In the genomic region with DNA sequence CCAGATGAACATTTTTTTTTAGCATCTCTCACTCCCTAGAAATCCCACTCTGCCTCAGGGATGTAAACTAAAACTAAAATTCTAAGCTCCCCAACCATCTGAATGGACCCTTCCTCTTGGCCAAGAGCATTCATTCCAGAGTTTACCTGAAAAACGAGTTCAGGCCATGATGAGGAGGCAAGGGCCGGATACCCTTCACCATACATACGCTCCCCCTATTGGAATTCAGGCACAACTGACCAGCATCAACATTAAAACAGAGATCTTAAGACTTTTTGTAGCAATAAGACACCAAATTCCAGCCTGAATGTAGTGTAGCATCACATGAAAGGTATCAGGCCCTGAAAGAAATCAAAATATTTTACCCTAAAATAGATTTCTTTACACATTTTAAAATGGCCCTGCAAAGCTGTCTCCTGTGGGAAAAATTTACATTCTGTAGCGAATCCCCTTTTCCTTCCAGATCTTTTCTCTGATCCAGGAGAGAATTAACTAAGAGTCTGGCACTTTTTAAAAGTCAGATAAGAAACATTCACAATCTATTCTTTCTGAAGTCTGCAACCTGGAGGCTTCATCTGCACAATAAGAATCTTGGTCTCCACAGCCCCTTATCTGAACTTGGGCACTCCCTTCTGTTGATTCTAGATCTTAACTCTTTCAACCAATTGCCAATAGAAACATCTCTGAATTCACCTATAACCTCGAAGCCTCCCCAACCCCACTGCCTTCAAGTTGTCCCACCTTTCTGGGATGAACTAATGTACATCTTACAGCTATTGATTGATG, we compare ENCODE assay signal across 2 cellular contexts.
TF ChIP-seq lines count a peak whose summit lies in the region.

No MANE protein-coding gene starts in this region.

TF ChIP-seq in HEK293, 187 proteins besides CTCF, POLR2A, EP300 and RAD21 (continued from another document):
- TF ChIP-seq ZNF19 (tag by site-specific recombination; IDR thresholded peaks at IDR 0.05; ENCODE audit: low read depth), result no peak
- no peak for TF ChIP-seq ZNF561 (tag by site-specific recombination; IDR thresholded peaks at IDR 0.05; ENCODE audit: borderline replicate concordance)
- TF ChIP-seq ZNF394 (tag by site-specific recombination; IDR thresholded peaks at IDR 0.05; ENCODE audit: borderline replicate concordance), result no peak

TF ChIP-seq in WTC11, 78 proteins besides CTCF, POLR2A, EP300 and RAD21 (continued from another document):
- TF ChIP-seq, protein P1, sequence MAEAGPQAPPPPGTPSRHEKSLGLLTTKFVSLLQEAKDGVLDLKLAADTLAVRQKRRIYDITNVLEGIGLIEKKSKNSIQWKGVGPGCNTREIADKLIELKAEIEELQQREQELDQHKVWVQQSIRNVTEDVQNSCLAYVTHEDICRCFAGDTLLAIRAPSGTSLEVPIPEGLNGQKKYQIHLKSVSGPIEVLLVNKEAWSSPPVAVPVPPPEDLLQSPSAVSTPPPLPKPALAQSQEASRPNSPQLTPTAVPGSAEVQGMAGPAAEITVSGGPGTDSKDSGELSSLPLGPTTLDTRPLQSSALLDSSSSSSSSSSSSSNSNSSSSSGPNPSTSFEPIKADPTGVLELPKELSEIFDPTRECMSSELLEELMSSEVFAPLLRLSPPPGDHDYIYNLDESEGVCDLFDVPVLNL (CRISPR knock-in tag; IDR thresholded peaks at IDR 0.05; ENCODE audit: borderline replicate concordance, low read depth), result no peak
- TF ChIP-seq NR2C2 (CRISPR knock-in tag; IDR thresholded peaks at IDR 0.05), result no peak
- TF ChIP-seq MXD4 (CRISPR knock-in tag; IDR thresholded peaks at IDR 0.05; ENCODE audit: borderline replicate concordance), result no peak
- TF ChIP-seq IRF2 (CRISPR knock-in tag; IDR thresholded peaks at IDR 0.05; ENCODE audit: borderline replicate concordance, low read depth), result no peak
- TF ChIP-seq NFATC4 (CRISPR knock-in tag; IDR thresholded peaks at IDR 0.05), result no peak
- TF ChIP-seq SMAD4 (CRISPR knock-in tag; IDR thresholded peaks at IDR 0.05), result no peak
- TF ChIP-seq, protein P2, sequence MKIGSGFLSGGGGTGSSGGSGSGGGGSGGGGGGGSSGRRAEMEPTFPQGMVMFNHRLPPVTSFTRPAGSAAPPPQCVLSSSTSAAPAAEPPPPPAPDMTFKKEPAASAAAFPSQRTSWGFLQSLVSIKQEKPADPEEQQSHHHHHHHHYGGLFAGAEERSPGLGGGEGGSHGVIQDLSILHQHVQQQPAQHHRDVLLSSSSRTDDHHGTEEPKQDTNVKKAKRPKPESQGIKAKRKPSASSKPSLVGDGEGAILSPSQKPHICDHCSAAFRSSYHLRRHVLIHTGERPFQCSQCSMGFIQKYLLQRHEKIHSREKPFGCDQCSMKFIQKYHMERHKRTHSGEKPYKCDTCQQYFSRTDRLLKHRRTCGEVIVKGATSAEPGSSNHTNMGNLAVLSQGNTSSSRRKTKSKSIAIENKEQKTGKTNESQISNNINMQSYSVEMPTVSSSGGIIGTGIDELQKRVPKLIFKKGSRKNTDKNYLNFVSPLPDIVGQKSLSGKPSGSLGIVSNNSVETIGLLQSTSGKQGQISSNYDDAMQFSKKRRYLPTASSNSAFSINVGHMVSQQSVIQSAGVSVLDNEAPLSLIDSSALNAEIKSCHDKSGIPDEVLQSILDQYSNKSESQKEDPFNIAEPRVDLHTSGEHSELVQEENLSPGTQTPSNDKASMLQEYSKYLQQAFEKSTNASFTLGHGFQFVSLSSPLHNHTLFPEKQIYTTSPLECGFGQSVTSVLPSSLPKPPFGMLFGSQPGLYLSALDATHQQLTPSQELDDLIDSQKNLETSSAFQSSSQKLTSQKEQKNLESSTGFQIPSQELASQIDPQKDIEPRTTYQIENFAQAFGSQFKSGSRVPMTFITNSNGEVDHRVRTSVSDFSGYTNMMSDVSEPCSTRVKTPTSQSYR (CRISPR knock-in tag; IDR thresholded peaks at IDR 0.05), result no peak
- TF ChIP-seq RORB (CRISPR knock-in tag; IDR thresholded peaks at IDR 0.05), result no peak
- TF ChIP-seq, protein P3, sequence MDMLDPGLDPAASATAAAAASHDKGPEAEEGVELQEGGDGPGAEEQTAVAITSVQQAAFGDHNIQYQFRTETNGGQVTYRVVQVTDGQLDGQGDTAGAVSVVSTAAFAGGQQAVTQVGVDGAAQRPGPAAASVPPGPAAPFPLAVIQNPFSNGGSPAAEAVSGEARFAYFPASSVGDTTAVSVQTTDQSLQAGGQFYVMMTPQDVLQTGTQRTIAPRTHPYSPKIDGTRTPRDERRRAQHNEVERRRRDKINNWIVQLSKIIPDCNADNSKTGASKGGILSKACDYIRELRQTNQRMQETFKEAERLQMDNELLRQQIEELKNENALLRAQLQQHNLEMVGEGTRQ (CRISPR knock-in tag; IDR thresholded peaks at IDR 0.05), result no peak
